In the genomic region with DNA sequence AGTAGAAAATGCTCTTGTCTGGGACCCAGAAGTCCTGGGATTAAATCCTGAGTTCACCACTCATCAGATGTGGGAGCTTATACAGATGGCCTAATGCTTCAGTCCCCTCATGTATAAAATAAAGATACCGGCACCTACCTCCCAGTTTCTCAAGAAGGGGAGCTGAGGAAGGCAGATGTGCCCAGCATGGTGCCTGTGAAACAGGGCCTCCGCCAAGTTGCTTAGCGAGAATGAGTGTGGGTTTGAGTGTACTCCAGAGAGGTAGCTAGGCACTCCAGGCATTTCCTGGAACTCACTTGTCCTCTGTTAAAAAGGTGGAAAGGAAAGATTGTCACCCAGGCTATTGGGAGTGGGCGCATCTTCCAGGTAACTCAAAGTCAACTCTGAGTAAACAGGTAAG, we compare ENCODE assay signal across 22 cellular contexts. TPM values are rescaled to one million over a fixed set of nuclear protein-coding genes. Genes with fewer than 3 reads are reported as not detected.
DNase-seq lines count a peak whose midpoint lies in the region; ATAC-seq and TF ChIP-seq lines count a peak whose summit lies in the region.
"Had no signal": no experiment of that assay in that cellular context is flagged by ENCODE, and none has a peak within 500 bp of the region (broad histone marks: within the 10 kb centered on the region; RNA-seq: fewer than 3 reads in every experiment).

No MANE protein-coding gene starts in this region.

- no peaks in the 10 kb centered on the region for H3K9me3 Mint-ChIP-seq in activated T-helper 17 cell treated with anti-CD3 and anti-CD28 coated beads, Interleukin-2, amount 50 U/mL, for 72 hours
- H3K9me3 Mint-ChIP-seq in nephron progenitor cell = no peaks in the 10 kb centered on the region
- no peaks in the 10 kb centered on the region for H3K9me3 Mint-ChIP-seq in activated T-cell treated with anti-CD3 and anti-CD28 coated beads, Interleukin-2, amount 50 U/mL, for 72 hours
- H3K9me3 Mint-ChIP-seq: CD4-positive, alpha-beta T cell; stimulated activated naive CD8-positive, alpha-beta T cell treated with anti-CD3 and anti-CD28 coated beads, Interleukin-15, Interleukin-2, amounts not matched to agents 100 ng/mL and 50 ng/mL, for 24 hours; T-cell had no signal

- TF ChIP-seq CTCF in nephron progenitor cell (IDR thresholded peaks at IDR 0.05) = no peak

- H3K4me3 ChIP-seq in HUES48 (ENCODE audit: low read depth, low read length) = no peak overlapping the region
- H3K4me3 ChIP-seq: esophagus squamous epithelium, thoracic aorta had no signal

- peak; percentile 36 for DNase-seq in DMS53 (lab: John Stamatoyannopoulos, UW)
- no peak for DNase-seq in DMS53 treated with DMSO at 0.1 percent for 48 hours (lab: John Stamatoyannopoulos, UW; ENCODE audit: unreplicated experiment)
- DNase-seq in nephron progenitor cell = no peak
- DNase-seq in kidney tubule cell (ENCODE audit: low spot score) = no peak
- no peak for DNase-seq in activated T-cell treated with anti-CD3 and anti-CD28 coated beads, Interleukin-2, amount 50 U/mL, for 72 hours
- DNase-seq: 8988T; activated CD4-positive, alpha-beta T cell treated with anti-CD3 and anti-CD28 coated beads, Interleukin-2, amount 50 U/mL, for 48 hours; CD4-positive, alpha-beta T cell; cortex of kidney; esophagus squamous epithelium; foreskin melanocyte; GDM1; T-cell had no signal

- no peak overlapping the region for H3K9ac ChIP-seq in HUES48 (ENCODE audit: low read depth, low read length)

- H3K27me3 Mint-ChIP-seq in activated T-helper 17 cell treated with anti-CD3 and anti-CD28 coated beads, Interleukin-2, amount 50 U/mL, for 72 hours = no peaks in the 10 kb centered on the region
- peaks cover 9% of the 10 kb centered on the region for H3K27me3 Mint-ChIP-seq in nephron progenitor cell (ENCODE audit: low read depth, poor library complexity)
- H3K27me3 Mint-ChIP-seq in activated T-cell treated with anti-CD3 and anti-CD28 coated beads, Interleukin-2, amount 50 U/mL, for 72 hours (ENCODE audit: low read depth) = peaks cover 16% of the 10 kb centered on the region
- H3K27me3 Mint-ChIP-seq: stimulated activated naive CD8-positive, alpha-beta T cell treated with anti-CD3 and anti-CD28 coated beads, Interleukin-15, Interleukin-2, amounts not matched to agents 100 ng/mL and 50 ng/mL, for 24 hours had no signal

- no peaks in the 10 kb centered on the region for H3K9me3 ChIP-seq in HUES48 (ENCODE audit: control insufficient read depth, insufficient read depth, low read length)
- H3K9me3 ChIP-seq: esophagus squamous epithelium, neutrophil, thoracic aorta had no signal

- 0 out of 2 replicates have a peak, but pooled peaks cover 9% of the 10 kb centered on the region for H3K27me3 ChIP-seq in HUES48 (ENCODE audit: control insufficient read depth, insufficient read depth, low read length)
- H3K27me3 ChIP-seq: esophagus squamous epithelium, neutrophil had no signal

- ATAC-seq in activated T-helper 17 cell treated with anti-CD3 and anti-CD28 coated beads, Interleukin-2, amount 50 U/mL, for 72 hours (replicated peaks) = no peak
- no peak for ATAC-seq in HG02885 (IDR thresholded peaks at IDR 0.05; ENCODE audit: poor library complexity, unreplicated experiment)
- no peak for ATAC-seq in activated T-cell treated with anti-CD3 and anti-CD28 coated beads, Interleukin-2, amount 50 U/mL, for 72 hours (replicated peaks in 1 of 2)
- ATAC-seq: T-cell had no signal

- H3K27ac Mint-ChIP-seq in activated T-helper 17 cell treated with anti-CD3 and anti-CD28 coated beads, Interleukin-2, amount 50 U/mL, for 72 hours = peak overlapping the region; percentile 24
- peak overlapping the region; percentile 94 for H3K27ac Mint-ChIP-seq in nephron progenitor cell
- no peak overlapping the region for H3K27ac Mint-ChIP-seq in activated T-cell treated with anti-CD3 and anti-CD28 coated beads, Interleukin-2, amount 50 U/mL, for 72 hours
- H3K27ac Mint-ChIP-seq: activated naive CD8-positive, alpha-beta T cell; CD4-positive, alpha-beta T cell; progenitor cell of endocrine pancreas; stimulated activated naive CD8-positive, alpha-beta T cell treated with anti-CD3 and anti-CD28 coated beads, Interleukin-15, Interleukin-2, amounts not matched to agents 100 ng/mL and 50 ng/mL, for 24 hours; T-cell had no signal

- H3K4me1 Mint-ChIP-seq in activated T-helper 17 cell treated with anti-CD3 and anti-CD28 coated beads, Interleukin-2, amount 50 U/mL, for 72 hours = peaks cover 15% of the 10 kb centered on the region
- peaks cover 73% of the 10 kb centered on the region for H3K4me1 Mint-ChIP-seq in nephron progenitor cell
- peaks cover 25% of the 10 kb centered on the region for H3K4me1 Mint-ChIP-seq in activated T-cell treated with anti-CD3 and anti-CD28 coated beads, Interleukin-2, amount 50 U/mL, for 72 hours (ENCODE audit: low read depth)

- no peak overlapping the region for H3K4me3 Mint-ChIP-seq in activated T-helper 17 cell treated with anti-CD3 and anti-CD28 coated beads, Interleukin-2, amount 50 U/mL, for 72 hours
- no peak overlapping the region for H3K4me3 Mint-ChIP-seq in nephron progenitor cell
- no peak overlapping the region for H3K4me3 Mint-ChIP-seq in activated T-cell treated with anti-CD3 and anti-CD28 coated beads, Interleukin-2, amount 50 U/mL, for 72 hours
- H3K4me3 Mint-ChIP-seq: activated naive CD8-positive, alpha-beta T cell; CD4-positive, alpha-beta T cell; stimulated activated naive CD8-positive, alpha-beta T cell treated with anti-CD3 and anti-CD28 coated beads, Interleukin-15, Interleukin-2, amounts not matched to agents 100 ng/mL and 50 ng/mL, for 24 hours; T-cell had no signal

- no peaks in the 10 kb centered on the region for H3K36me3 Mint-ChIP-seq in activated T-helper 17 cell treated with anti-CD3 and anti-CD28 coated beads, Interleukin-2, amount 50 U/mL, for 72 hours (ENCODE audit: low read depth)
- no peaks in the 10 kb centered on the region for H3K36me3 Mint-ChIP-seq in nephron progenitor cell (ENCODE audit: low read depth)
- H3K36me3 Mint-ChIP-seq in activated T-cell treated with anti-CD3 and anti-CD28 coated beads, Interleukin-2, amount 50 U/mL, for 72 hours (ENCODE audit: insufficient read depth in 2 of 2) = no peaks in the 10 kb centered on the region
- H3K36me3 Mint-ChIP-seq: activated naive CD8-positive, alpha-beta T cell; T-cell had no signal

- peak overlapping the region; percentile 5 for H3K27ac ChIP-seq in HUES48 (ENCODE audit: low read depth, low read length)
- H3K27ac ChIP-seq: HL-60, neutrophil, thoracic aorta had no signal

- peaks cover 36% of the 10 kb centered on the region for H3K4me1 ChIP-seq in HUES48 (ENCODE audit: control insufficient read depth, insufficient read depth, low read length)

- H3K36me3 ChIP-seq in HUES48 (ENCODE audit: control insufficient read depth, insufficient read depth, low read length) = no peaks in the 10 kb centered on the region
- H3K36me3 ChIP-seq: esophagus squamous epithelium, neutrophil, thoracic aorta had no signal

RNA-seq across cellular contexts. Expression of a gene that starts 37.8 kb away (rescaled TPM):
- 10 to 100 TPM; 40.9 to 60.4 TPM for total RNA-seq in activated T-helper 17 cell treated with anti-CD3 and anti-CD28 coated beads, Interleukin-2, amount 50 U/mL, for 72 hours
- total RNA-seq in activated T-cell treated with anti-CD3 and anti-CD28 coated beads, Interleukin-2, amount 50 U/mL, for 72 hours = 10 to 100 TPM; 71.8 to 72.2 TPM
